In genomic region chr10:77846718-77847311, GRCh38 we compare ENCODE assay signal across 8 cellular contexts.
DNase-seq lines count a peak whose midpoint lies in the region; ATAC-seq and TF ChIP-seq lines count a peak whose summit lies in the region.

No MANE protein-coding gene starts in this region.

- intact Hi-C loops in mammary epithelial cell (cut with micrococcal nuclease) = loop anchor here (1.0 to 10.0 kb wide), 6 partner anchors 26 to 682 kb away; partner anchors contain the start of genes DLG5 and POLR3A

- H3K27me3 ChIP-seq in mammary epithelial cell (ENCODE audit: insufficient read depth, low read length) = no peaks in the 10 kb centered on the region

- H3K27ac ChIP-seq in mammary epithelial cell (ENCODE audit: insufficient read depth, low read depth, low read length) = peak overlapping the region; percentile 23

- BruUV-seq in mammary epithelial cell (replicated peaks; lab: Mats Ljungman, UMichigan) = no TSS peak

- ATAC-seq in GM21367 (IDR thresholded peaks at IDR 0.05; ENCODE audit: unreplicated experiment) = no peak

- peaks cover 28% of the 10 kb centered on the region for H3K4me1 ChIP-seq in mammary epithelial cell (ENCODE audit: insufficient read depth, low read length)

- peaks cover 21% of the 10 kb centered on the region for H3K36me3 ChIP-seq in mammary epithelial cell (ENCODE audit: insufficient read depth, low read length)

- no peaks in the 10 kb centered on the region for H3K9me3 ChIP-seq in mammary epithelial cell (replicated peaks; ENCODE audit: insufficient read depth, low read length)

- peaks cover 25 to 40% (median 28%) of the 10 kb centered on the region in 3 donors for H3K36me3 Mint-ChIP-seq in immature natural killer cell

- H3K4me1 Mint-ChIP-seq in immature natural killer cell = peaks cover 11 to 13% of the 10 kb centered on the region in 2 donors

- peaks cover 0 to 3% (median 2%) of the 10 kb centered on the region in 3 donors for H3K27me3 Mint-ChIP-seq in immature natural killer cell (ENCODE audit: low read depth in 3 of 3)

- no peak overlapping the region for H3K4me2 ChIP-seq in mammary epithelial cell (ENCODE audit: insufficient read depth, low read depth, low read length)

- no peak overlapping the region for H3K9ac ChIP-seq in mammary epithelial cell (ENCODE audit: insufficient read depth, low read length)

- peak; percentile 94 to 98 for TF ChIP-seq CTCF in mammary epithelial cell (conservative IDR thresholded peaks at IDR 0.05 in 1 of 2, IDR thresholded peaks at IDR 0.05 in 1 of 2; ENCODE audit: extremely low read depth in 1 of 2, insufficient read depth in 1 of 2, low read depth in 1 of 2, low read length in 2 of 2)

- no peak overlapping the region for H3K4me3 Mint-ChIP-seq in immature natural killer cell

- peaks cover 53% of the 10 kb centered on the region for H3K79me2 ChIP-seq in mammary epithelial cell (ENCODE audit: insufficient read depth, low read length)

- peak overlapping the region; percentile 45 to 87 (median 54) for H3K27ac Mint-ChIP-seq in immature natural killer cell

- no peaks in the 10 kb centered on the region for H4K20me1 ChIP-seq in mammary epithelial cell (ENCODE audit: insufficient read depth, low read length)

- in situ Hi-C loops in mammary epithelial cell (cut with MboI; ENCODE audit: low sequenced_read_pairs in 2 of 2) = loop anchor here (5.0 to 25.0 kb wide), 3 partner anchors 125 to 165 kb away; no protein-coding TSS in a partner anchor

- peak; percentile 15 for DNase-seq in DMS53 treated with DMSO at 0.1 percent for 48 hours (lab: John Stamatoyannopoulos, UW; ENCODE audit: unreplicated experiment)
- peak; percentile 22 for DNase-seq in GOT3 (lab: John Stamatoyannopoulos, UW)
- peak; percentile 12 for DNase-seq in NCI-H1105 (lab: John Stamatoyannopoulos, UW)
- peak; percentile 67 for DNase-seq in UCSD-AML1 (lab: John Stamatoyannopoulos, UW; ENCODE audit: unreplicated experiment)
- peak; percentile 46 for DNase-seq in mammary epithelial cell
- peak; percentile 65 to 73 (median 68) for DNase-seq in immature natural killer cell
- DNase-seq in smooth muscle cell of the brain vasculature (ENCODE audit: low read depth, low spot score) = peak; percentile 41

- H2AFZ ChIP-seq in mammary epithelial cell (ENCODE audit: low read depth, low read length) = no peak overlapping the region

- dilution Hi-C loops in mammary epithelial cell (cut with HindIII; ENCODE audit: low sequenced_read_pairs) = no loop called here

- CTCF ChIA-PET in mammary epithelial cell (lab: Charles Lee; ENCODE audit: low non-redundant PET) = interaction anchor here (0.6 to 0.7 kb wide), 3 partner anchors 10 to 409 kb away, joined by 4 to 6 read pairs (median 5); no protein-coding TSS in a partner anchor

- WGBS in mammary epithelial cell (ENCODE audit: low coverage, missing lambda C conversion rate) = 63% methylated on average over 9 of the region's 21 CpGs

- H3K4me3 ChIP-seq in mammary epithelial cell (replicated peaks in 1 of 3; ENCODE audit: insufficient read depth in 1 of 3, low read depth in 2 of 3, low read length in 3 of 3) = no peak overlapping the region

- H3K9me3 Mint-ChIP-seq in immature natural killer cell = no peaks in the 10 kb centered on the region

Comparison
In these comparisons a context has a peak if more than half of its experiments do, and no peak if none do; other contexts are left out.
1. DNase-seq: peak in every context shown above with its lines; median percentile 68 in immature natural killer cell; 67 in UCSD-AML1; 46 in mammary epithelial cell; 41 in smooth muscle cell of the brain vasculature; 22 in GOT3; 15 in DMS53 treated with DMSO at 0.1 percent for 48 hours; 12 in NCI-H1105.